In the genomic region with DNA sequence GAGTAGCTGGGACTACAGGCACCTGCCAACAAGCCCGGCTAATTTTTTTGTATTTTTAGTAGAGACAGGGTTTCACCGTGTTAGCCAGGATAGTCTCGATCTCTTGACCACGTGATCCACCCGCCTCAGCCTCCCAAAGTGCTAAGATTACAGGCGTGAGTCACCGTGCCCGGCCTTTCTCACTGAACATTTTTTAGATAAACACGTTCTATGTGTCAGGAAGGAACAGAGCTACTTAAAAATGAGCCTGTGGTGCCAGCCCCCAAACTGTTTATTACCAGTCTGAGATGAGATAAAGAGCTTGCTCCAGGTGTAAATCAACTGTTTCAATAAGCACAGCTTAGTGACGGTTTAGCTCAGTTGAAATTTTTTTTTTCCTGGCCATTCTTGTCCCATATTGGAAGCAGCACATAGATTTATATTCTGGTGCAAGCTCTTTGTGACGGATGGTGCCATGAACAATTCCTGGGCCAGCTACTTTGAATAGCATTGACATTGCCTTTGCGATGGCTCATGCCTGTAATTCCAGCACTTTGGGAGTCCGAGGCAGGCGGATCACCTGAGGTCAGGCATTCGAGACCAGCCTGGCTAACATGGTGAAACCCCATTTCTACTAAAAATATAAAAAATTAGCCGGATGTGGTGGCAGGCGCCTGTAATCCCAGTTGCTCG, we compare ENCODE assay signal across 11 cellular contexts. TPM values are rescaled to one million over a fixed set of nuclear protein-coding genes. Genes with fewer than 3 reads are reported as not detected.
DNase-seq lines count a peak whose midpoint lies in the region; ATAC-seq and TF ChIP-seq lines count a peak whose summit lies in the region.
"Not testable (repeated sequence)": the region's sequence is repeated elsewhere in the genome, so short reads cannot be mapped to it uniquely, and the experiment has no call there.
"Had no signal": no experiment of that assay in that cellular context is flagged by ENCODE, and none has a peak within 500 bp of the region (broad histone marks: within the 10 kb centered on the region; RNA-seq: fewer than 3 reads in every experiment).

No MANE protein-coding gene starts in this region.

- DNase-seq in CD8-positive, alpha-beta memory T cell; T-helper 17 cell; neural crest cell (ENCODE audit: low read depth, low spot score): not testable (repeated sequence)
- DNase-seq in MCF 10A (ENCODE audit: unreplicated experiment): peak; percentile 61
- peak; percentile 37 for DNase-seq in fibroblast of peridontal ligament (ENCODE audit: extremely low read depth)
- DNase-seq in right cardiac atrium: peak in 2 of 3 donors; percentile 59 to 70
- peak; percentile 54 for DNase-seq in stomach

- BruUV-seq in MCF 10A (replicated peaks; lab: Mats Ljungman, UMichigan): not testable (repeated sequence)

- not testable (repeated sequence) for TF ChIP-seq EP300 in stomach (IDR thresholded peaks at IDR 0.05)

- TF ChIP-seq CTCF in MCF 10A (IDR thresholded peaks at IDR 0.05; ENCODE audit: unreplicated experiment); neural crest cell (conservative IDR thresholded peaks at IDR 0.05); stomach (IDR thresholded peaks at IDR 0.05): not testable (repeated sequence)

- H3K27ac ChIP-seq in CD8-positive, alpha-beta memory T cell (ENCODE audit: low read depth, low read length): peak overlapping the region; percentile 4
- H3K27ac ChIP-seq in HUES64 (ENCODE audit: low read depth, low read length): peak overlapping the region; percentile 46; the same call in 1 of the 2 replicates
- H3K27ac ChIP-seq in right cardiac atrium (ENCODE audit: low read length): peak overlapping the region; percentile 87
- peak overlapping the region; percentile 37 to 97 (median 85) for H3K27ac ChIP-seq in stomach

- H3K4me1 Mint-ChIP-seq in CD8-positive, alpha-beta memory T cell; T-helper 17 cell: not testable (repeated sequence)
- peaks cover 24% of the 10 kb centered on the region for H3K4me1 Mint-ChIP-seq in MCF 10A (ENCODE audit: insufficient read depth, unreplicated experiment)
- H3K4me1 Mint-ChIP-seq in neural crest cell: peaks cover 62% of the 10 kb centered on the region

- WGBS in HUES64: 85% methylated on average over 18 of the region's 18 CpGs
- 59% methylated on average over 18 of the region's 18 CpGs for WGBS in right cardiac atrium
- 51 to 62% (median 55%) methylated on average over 18 of the region's 18 CpGs for WGBS in stomach, 5 donors

- not testable (repeated sequence) for H3K36me3 ChIP-seq in CD8-positive, alpha-beta memory T cell (ENCODE audit: insufficient read depth, low read length); HUES64 (ENCODE audit: insufficient read depth, low read length); stomach

- H3K36me3 Mint-ChIP-seq in CD8-positive, alpha-beta memory T cell; T-helper 17 cell (ENCODE audit: low read depth); MCF 10A (ENCODE audit: insufficient read depth, unreplicated experiment); neural crest cell (ENCODE audit: low read depth): not testable (repeated sequence)

- CTCF ChIA-PET in CD8-positive, alpha-beta memory T cell (lab: Charles Lee): not testable (repeated sequence)
- CTCF ChIA-PET in MCF 10A (lab: Yijun Ruan, JAX): interaction anchor here (0.6 kb wide), 1 partner anchor 726 kb away, joined by 4 read pairs; no protein-coding TSS in a partner anchor

- not testable (repeated sequence) for ATAC-seq in T-helper 17 cell
- ATAC-seq in right cardiac atrium: peak; percentile 16 to 19

- H3K4me3 Mint-ChIP-seq in CD8-positive, alpha-beta memory T cell; T-helper 17 cell; MCF 10A (ENCODE audit: unreplicated experiment); neural crest cell: not testable (repeated sequence)

- POLR2A ChIA-PET in CD8-positive, alpha-beta memory T cell (lab: Charles Lee): not testable (repeated sequence)
- POLR2A ChIA-PET in MCF 10A (lab: Yijun Ruan, JAX): interaction anchor here (0.7 to 12.7 kb wide), 4 partner anchors 9 to 82 kb away, joined by 3 to 219 read pairs (median 6); no protein-coding TSS in a partner anchor

- not testable (repeated sequence) for H3K4me3 ChIP-seq in CD8-positive, alpha-beta memory T cell (ENCODE audit: low read length); HUES64 (ENCODE audit: low read length); right cardiac atrium (ENCODE audit: low read length); stomach

- H3K27me3 Mint-ChIP-seq in CD8-positive, alpha-beta memory T cell: peaks cover 0 to 12% of the 10 kb centered on the region in 2 donors
- H3K27me3 Mint-ChIP-seq in T-helper 17 cell; MCF 10A (ENCODE audit: insufficient read depth, unreplicated experiment); neural crest cell (ENCODE audit: low read depth): not testable (repeated sequence)

- H3K9ac ChIP-seq in HUES64 (ENCODE audit: low read depth, low read length): not testable (repeated sequence)

- not testable (repeated sequence) for H3K27me3 ChIP-seq in CD8-positive, alpha-beta memory T cell (ENCODE audit: insufficient read depth, low read length, poor library complexity, severe bottlenecking); HUES64 (ENCODE audit: insufficient read depth, low read length); right cardiac atrium (ENCODE audit: control insufficient read depth, insufficient read depth); stomach

- intact Hi-C loops in MCF 10A (cut with micrococcal nuclease); stomach (cut with DNase I; ENCODE audit: low total_unique reads): not testable (repeated sequence)
- intact Hi-C loops in right cardiac atrium (cut with DNase I): loop anchor here in 2 of 4 donors (5.0 to 10.0 kb wide), 2 partner anchors 36 to 48 kb away; no protein-coding TSS in a partner anchor

- not testable (repeated sequence) for H3K27ac Mint-ChIP-seq in CD8-positive, alpha-beta memory T cell
- H3K27ac Mint-ChIP-seq in T-helper 17 cell (peak overlapping the region; percentile 51), MCF 10A (ENCODE audit: low read depth, unreplicated experiment) (peak overlapping the region; percentile 49), neural crest cell (ENCODE audit: unreplicated experiment) (peak overlapping the region; percentile 37)

- not testable (repeated sequence) for H3K9me3 ChIP-seq in CD8-positive, alpha-beta memory T cell (ENCODE audit: low read length); HUES64 (ENCODE audit: insufficient read depth, low read depth, low read length); T-helper 17 cell (ENCODE audit: control insufficient read depth, low read length, poor library complexity, severe bottlenecking); right cardiac atrium (ENCODE audit: control insufficient read depth, low read length); stomach

- not testable (repeated sequence) for H3K9me3 Mint-ChIP-seq in CD8-positive, alpha-beta memory T cell; MCF 10A (ENCODE audit: unreplicated experiment); neural crest cell

- not testable (repeated sequence) for H3K4me1 ChIP-seq in CD8-positive, alpha-beta memory T cell (ENCODE audit: insufficient read depth, low read length)
- H3K4me1 ChIP-seq in HUES64 (ENCODE audit: insufficient read depth, low read length): peaks cover 15% of the 10 kb centered on the region
- H3K4me1 ChIP-seq in right cardiac atrium (ENCODE audit: control insufficient read depth, insufficient read depth, low read length): peaks cover 18% of the 10 kb centered on the region
- peaks cover 29 to 69% (median 57%) of the 10 kb centered on the region in 4 donors for H3K4me1 ChIP-seq in stomach

- TF ChIP-seq POLR2A in stomach (IDR thresholded peaks at IDR 0.05): not testable (repeated sequence)

RNA-seq across cellular contexts. Expression of a gene that starts 6.0 kb away (rescaled TPM):
- under 1 TPM; 0.24 to 0.72 TPM for total RNA-seq in CD8-positive, alpha-beta memory T cell
- not detected for polyA plus RNA-seq in CD8-positive, alpha-beta memory T cell
- polyA plus RNA-seq in HUES64 (2013, experiment 1 of 2): 21.9 TPM
- 31.5 TPM for polyA plus RNA-seq in HUES64 (2013, experiment 2 of 2)
- total RNA-seq in T-helper 17 cell (1 to 10 TPM; 1.2 to 1.6 TPM), MCF 10A (2022) (51.2 and 58.9 TPM in 2 replicates), right cardiac atrium (100 to 1,000 TPM; 320 to 659 (median 492) TPM), neural crest cell (101 and 103 TPM in 2 replicates), stomach (100 to 1,000 TPM in 4 of 5 donors, 10 to 100 TPM in 1; 88.7 to 504 (median 186) TPM)
- polyA plus RNA-seq in right cardiac atrium (257 TPM), stomach (10 to 100 TPM; 21.7 to 98.5 (median 62.1) TPM)

RNA-seq across cellular contexts. Expression of a gene that starts 33.7 kb away (rescaled TPM):
- total RNA-seq in CD8-positive, alpha-beta memory T cell: not detected
- not detected for polyA plus RNA-seq in CD8-positive, alpha-beta memory T cell
- not detected for polyA plus RNA-seq in HUES64 (2013, experiment 1 of 2)
- polyA plus RNA-seq in HUES64 (2013, experiment 2 of 2): not detected
- total RNA-seq in T-helper 17 cell: not detected
- total RNA-seq in MCF 10A (2022): not detected in 2 replicates
- total RNA-seq in right cardiac atrium: under 1 TPM in 1 of 4 donors, not detected in 3; 0.53 TPM
- 0.09 TPM for polyA plus RNA-seq in right cardiac atrium
- total RNA-seq in neural crest cell: not detected in 2 replicates
- total RNA-seq in stomach: 10 to 100 TPM in 1 of 5 donors, not detected in 4; 84.3 TPM
- polyA plus RNA-seq in stomach: 10 to 100 TPM in 2 of 3 donors, 1 to 10 TPM in 1; 6.1 to 37.8 (median 18.6) TPM
- total RNA-seq: activated CD4-positive, alpha-beta memory T cell treated with anti-CD3 and anti-CD28 coated beads for 36 hours; G401; T-helper 2 cell treated with Interferon-gamma antibody and Interleukin-4, amounts not matched to agents 100 ng/mL and 5 ng/mL, for 36 hours had no signal

RNA-seq across cellular contexts. Expression of a gene that starts 58.4 kb away (rescaled TPM):
- total RNA-seq in CD8-positive, alpha-beta memory T cell: not detected
- polyA plus RNA-seq in CD8-positive, alpha-beta memory T cell: not detected
- polyA plus RNA-seq in HUES64 (2013, experiment 1 of 2): not detected
- not detected for polyA plus RNA-seq in HUES64 (2013, experiment 2 of 2)
- total RNA-seq in T-helper 17 cell (not detected), MCF 10A (2022) (not detected in 2 replicates), right cardiac atrium (under 1 TPM in 1 of 4 donors, not detected in 3; 0.86 TPM), neural crest cell (not detected in 2 replicates), stomach (10 to 100 TPM in 1 of 5 donors, 1 to 10 TPM in 1, not detected in 3; 3.6 to 17.2 TPM)
- polyA plus RNA-seq in right cardiac atrium (not detected), stomach (10 to 100 TPM in 2 of 3 donors, 1 to 10 TPM in 1; 7.0 to 62.9 (median 53.2) TPM)
- total RNA-seq: activated CD4-positive, alpha-beta memory T cell treated with anti-CD3 and anti-CD28 coated beads for 36 hours; G401; T-helper 2 cell treated with Interferon-gamma antibody and Interleukin-4, amounts not matched to agents 100 ng/mL and 5 ng/mL, for 36 hours had no signal

Comparison
In these comparisons a context has a peak if more than half of its experiments do, and no peak if none do; other contexts are left out.
1. H3K27ac ChIP-seq: peak in every context shown above with its lines; median percentile 87 in right cardiac atrium; 85 in stomach; 46 in HUES64; 4 in CD8-positive, alpha-beta memory T cell.
2. RNA of a gene that starts 6.0 kb away (total RNA-seq): 320 to 659 TPM in right cardiac atrium, 88.7 to 504 TPM in stomach, 101 to 103 TPM in neural crest cell and 51.2 to 58.9 TPM in MCF 10A; 1.2 to 1.6 TPM in T-helper 17 cell and 0.24 to 0.72 TPM in CD8-positive, alpha-beta memory T cell; every median in the first group is over 10 times any median in the second.